ENCODE assay signal across 19 cellular contexts in the genomic region with DNA sequence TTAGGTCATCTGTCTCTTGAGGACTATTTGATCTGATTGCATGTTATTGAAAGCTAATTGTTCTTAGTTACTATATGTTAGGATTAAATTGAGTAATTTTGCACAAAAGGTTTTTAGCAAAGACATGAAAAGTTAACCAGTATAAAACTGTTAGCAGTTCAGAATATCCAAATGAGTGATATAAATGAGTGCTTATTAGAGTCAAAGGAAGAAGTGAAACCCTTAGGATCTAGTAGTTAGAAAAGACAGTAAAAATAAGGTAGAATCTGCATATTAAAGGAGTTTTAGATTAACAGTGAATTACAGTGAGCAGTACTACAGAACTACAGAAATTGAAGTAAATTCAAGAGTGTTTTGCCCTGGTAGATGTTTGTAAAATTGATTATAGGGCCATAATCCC. TPM values are rescaled to one million over a fixed set of nuclear protein-coding genes. Genes with fewer than 3 reads are reported as not detected.
A peak's percentile ranks its signal among the peaks of the same experiment; 100 is the strongest.
DNase-seq lines count a peak whose midpoint lies in the region; ATAC-seq and TF ChIP-seq lines count a peak whose summit lies in the region.
"Had no signal": no experiment of that assay in that cellular context is flagged by ENCODE, and none has a peak within 500 bp of the region (broad histone marks: within the 10 kb centered on the region; RNA-seq: fewer than 3 reads in every experiment).

No MANE protein-coding gene starts in this region.

- peak overlapping the region; percentile 38 for H3K4me2 ChIP-seq in OCI-LY3 (ENCODE audit: low read length)

- peaks cover 40% of the 10 kb centered on the region for H3K36me3 ChIP-seq in OCI-LY3 (replicated peaks; ENCODE audit: low read depth, low read length)
- H3K36me3 ChIP-seq: cardiac muscle cell had no signal

- peaks cover 21 to 47% of the 10 kb centered on the region in 2 donors for H3K36me3 Mint-ChIP-seq in activated naive CD4-positive, alpha-beta T cell treated with anti-CD3 and anti-CD28 coated beads, Interleukin-2, amount 50 U/mL, for 72 hours
- H3K36me3 Mint-ChIP-seq in central memory CD8-positive, alpha-beta T cell (ENCODE audit: insufficient read depth), result peaks cover 47% of the 10 kb centered on the region
- H3K36me3 Mint-ChIP-seq in stimulated activated memory B cell treated with anti-CD40 and anti-IgM and Interleukin-4, amounts not matched to agents 10 μg/mL and 1 μg/mL and 100 μg/mL, for 72 hours, result peaks cover 41% of the 10 kb centered on the region

- peak overlapping the region; percentile 24 to 78 for H3K27ac Mint-ChIP-seq in activated naive CD4-positive, alpha-beta T cell treated with anti-CD3 and anti-CD28 coated beads, Interleukin-2, amount 50 U/mL, for 72 hours
- H3K27ac Mint-ChIP-seq in central memory CD8-positive, alpha-beta T cell (ENCODE audit: low read depth), result peak overlapping the region; percentile 33
- H3K27ac Mint-ChIP-seq in stimulated activated memory B cell treated with anti-CD40 and anti-IgM and Interleukin-4, amounts not matched to agents 10 μg/mL and 1 μg/mL and 100 μg/mL, for 72 hours, result peak overlapping the region; percentile 53

- no peak for TF ChIP-seq CTCF in OCI-LY3 (IDR thresholded peaks at IDR 0.05; ENCODE audit: low read depth, low read length)

- H3K27me3 ChIP-seq in OCI-LY3 (ENCODE audit: low read depth, low read length), result no peaks in the 10 kb centered on the region
- H3K27me3 ChIP-seq: cardiac muscle cell, esophagus muscularis mucosa, sigmoid colon had no signal

- no peaks in the 10 kb centered on the region for H3K9me3 ChIP-seq in OCI-LY3 (ENCODE audit: insufficient read depth, low read length)

- H2AFZ ChIP-seq in OCI-LY3 (ENCODE audit: low read depth, low read length), result no peak overlapping the region

- peaks cover 100% of the 10 kb centered on the region for H3K79me2 ChIP-seq in OCI-LY3 (ENCODE audit: low read length)

- peak overlapping the region; percentile 60 for H3K4me3 Mint-ChIP-seq in central memory CD8-positive, alpha-beta T cell
- H3K4me3 Mint-ChIP-seq in stimulated activated memory B cell treated with anti-CD40 and anti-IgM and Interleukin-4, amounts not matched to agents 10 μg/mL and 1 μg/mL and 100 μg/mL, for 72 hours, result no peak overlapping the region
- H3K4me3 Mint-ChIP-seq: activated CD8-positive, alpha-beta memory T cell treated with anti-CD3 and anti-CD28 coated beads, Interleukin-2, amount 10 ng/mL, durations not matched to agents 7 days and 5 days had no signal

- peaks cover 76% of the 10 kb centered on the region for H3K4me1 Mint-ChIP-seq in central memory CD8-positive, alpha-beta T cell
- peaks cover 74% of the 10 kb centered on the region for H3K4me1 Mint-ChIP-seq in stimulated activated memory B cell treated with anti-CD40 and anti-IgM and Interleukin-4, amounts not matched to agents 10 μg/mL and 1 μg/mL and 100 μg/mL, for 72 hours

- peaks cover 21% of the 10 kb centered on the region for H3K4me1 ChIP-seq in OCI-LY3 (ENCODE audit: low read length)

- peak overlapping the region; percentile 9; the same call in 1 of the 2 replicates for H3K4me3 ChIP-seq in OCI-LY3 (ENCODE audit: low read length)
- H3K4me3 ChIP-seq: cardiac muscle cell, esophagus muscularis mucosa, sigmoid colon had no signal

- no peak overlapping the region for H3K27ac ChIP-seq in OCI-LY3 (ENCODE audit: low read length)
- H3K27ac ChIP-seq: cardiac muscle cell had no signal

- peaks cover 98% of the 10 kb centered on the region for H4K20me1 ChIP-seq in OCI-LY3 (ENCODE audit: insufficient read depth, low read length)

- peaks cover 11 to 19% of the 10 kb centered on the region in 2 donors for H3K9me3 Mint-ChIP-seq in activated naive CD4-positive, alpha-beta T cell treated with anti-CD3 and anti-CD28 coated beads, Interleukin-2, amount 50 U/mL, for 72 hours
- no peaks in the 10 kb centered on the region for H3K9me3 Mint-ChIP-seq in central memory CD8-positive, alpha-beta T cell
- no peaks in the 10 kb centered on the region for H3K9me3 Mint-ChIP-seq in stimulated activated memory B cell treated with anti-CD40 and anti-IgM and Interleukin-4, amounts not matched to agents 10 μg/mL and 1 μg/mL and 100 μg/mL, for 72 hours

- no peak for DNase-seq in activated naive CD4-positive, alpha-beta T cell treated with anti-CD3 and anti-CD28 coated beads, Interleukin-2, amount 50 U/mL, for 72 hours (ENCODE audit: low spot score in 2 of 2)
- DNase-seq in activated naive CD4-positive, alpha-beta T cell treated with anti-CD3 and anti-CD28 coated beads, Interleukin-2, amount 50 U/mL, for 16 hours, result no peak
- DNase-seq in central memory CD8-positive, alpha-beta T cell (ENCODE audit: low spot score in 2 of 2), result no peak
- DNase-seq in AG08395 (ENCODE audit: low spot score) (no peak), HCEC 1CT (no peak), NCI-H446 (lab: John Stamatoyannopoulos, UW) (no peak)
- DNase-seq: activated CD8-positive, alpha-beta memory T cell treated with anti-CD3 and anti-CD28 coated beads, Interleukin-2, amount 10 ng/mL, durations not matched to agents 7 days and 5 days; COR-L47; KBM-7; NCI-H2029; NCI-H510A; Right ventricle myocardium superior; sigmoid colon; stimulated activated CD4-positive, alpha-beta T cell treated with anti-CD3 and anti-CD28 coated beads, Interleukin-1b, Interleukin-23, amount 100 ng/mL, for 48 hours; T-helper 1 cell had no signal

- no peak overlapping the region for H3K9ac ChIP-seq in OCI-LY3 (ENCODE audit: low read length)

- no peaks in the 10 kb centered on the region for H3K27me3 Mint-ChIP-seq in central memory CD8-positive, alpha-beta T cell
- no peaks in the 10 kb centered on the region for H3K27me3 Mint-ChIP-seq in stimulated activated memory B cell treated with anti-CD40 and anti-IgM and Interleukin-4, amounts not matched to agents 10 μg/mL and 1 μg/mL and 100 μg/mL, for 72 hours
- H3K27me3 Mint-ChIP-seq: activated CD8-positive, alpha-beta memory T cell treated with anti-CD3 and anti-CD28 coated beads, Interleukin-2, amount 10 ng/mL, durations not matched to agents 7 days and 5 days had no signal

- no peak for ATAC-seq in activated naive CD4-positive, alpha-beta T cell treated with anti-CD3 and anti-CD28 coated beads, Interleukin-2, amount 50 U/mL, for 72 hours
- ATAC-seq in central memory CD8-positive, alpha-beta T cell (replicated peaks; ENCODE audit: extremely low read depth, poor library complexity, severe bottlenecking), result no peak
- no peak for ATAC-seq in stimulated activated memory B cell treated with anti-CD40 and anti-IgM and Interleukin-4, amounts not matched to agents 10 μg/mL and 1 μg/mL and 100 μg/mL, for 72 hours
- ATAC-seq: activated CD8-positive, alpha-beta memory T cell treated with anti-CD3 and anti-CD28 coated beads, Interleukin-2, amount 10 ng/mL, durations not matched to agents 7 days and 5 days had no signal

RNA-seq across cellular contexts. Expression of a gene that starts 12.4 kb away (rescaled TPM):
- total RNA-seq in activated naive CD4-positive, alpha-beta T cell treated with anti-CD3 and anti-CD28 coated beads, Interleukin-2, amount 50 U/mL, for 72 hours, result 100 to 1,000 TPM; 182 to 232 TPM
